ENCODE assay signal across 2 cellular contexts in genomic region chr3:8976540-8977182, GRCh38.
TF ChIP-seq lines count a peak whose summit lies in the region.

No MANE protein-coding gene starts in this region.

TF ChIP-seq in HEK293, 187 proteins besides CTCF, POLR2A, EP300 and RAD21 (continued from another document):
- TF ChIP-seq PRDM10 (tag by site-specific recombination; IDR thresholded peaks at IDR 0.05) (peak; percentile 77), ZFHX2 (tag by site-specific recombination; conservative IDR thresholded peaks at IDR 0.05) (no peak), ZNF555 (tag by site-specific recombination; conservative IDR thresholded peaks at IDR 0.05) (no peak), KLF10 (tag by site-specific recombination; IDR thresholded peaks at IDR 0.05) (no peak), ZSCAN18 (tag by site-specific recombination; IDR thresholded peaks at IDR 0.05) (no peak), ZBTB7A (tag by site-specific recombination; IDR thresholded peaks at IDR 0.05; ENCODE audit: low read depth) (no peak), ZNF280D (tag by site-specific recombination; IDR thresholded peaks at IDR 0.05) (no peak)

TF ChIP-seq in K562, 482 proteins besides CTCF, POLR2A, EP300 and RAD21 (continued from another document):
- TF ChIP-seq PRDM10 (IDR thresholded peaks at IDR 0.05; ENCODE audit: partially characterized antibody), result peak; percentile 90
- TF ChIP-seq HBP1 (CRISPR knock-in tag; IDR thresholded peaks at IDR 0.05), result no peak
TF ChIP-seq in K562: peak in this region for 1.
